In genomic region chr5:75265731-75266130, GRCh38 we compare ENCODE assay signal across 8 cellular contexts. TPM values are rescaled to one million over a fixed set of nuclear protein-coding genes. Genes with fewer than 3 reads are reported as not detected.
A peak's percentile ranks its signal among the peaks of the same experiment; 100 is the strongest.
DNase-seq lines count a peak whose midpoint lies in the region; ATAC-seq, FAIRE-seq and TF ChIP-seq lines count a peak whose summit lies in the region.

No MANE protein-coding gene starts in this region.

- TF ChIP-seq CTCF in astrocyte of the cerebellum (IDR thresholded peaks at IDR 0.05; ENCODE audit: low read depth, low read length, missing control alignments) (peak; percentile 52), HepG2 (CRISPR knock-in tag; IDR thresholded peaks at IDR 0.05) (peak; percentile 68), endothelial cell (IDR thresholded peaks at IDR 0.05; ENCODE audit: unreplicated experiment) (no peak), omental fat pad (IDR thresholded peaks at IDR 0.05) (no peak)

- peak; percentile 32 for FAIRE-seq in HepG2 (lab: Jason Lieb, UNC)

- no peaks in the 10 kb centered on the region for H3K27me3 ChIP-seq in HepG2 (ENCODE audit: control insufficient read depth in 1 of 2, insufficient read depth in 2 of 2, low read length in 2 of 2)

- no peak overlapping the region for H3K4me2 ChIP-seq in HepG2 (ENCODE audit: low read depth, low read length)

- H3K9me3 ChIP-seq in HepG2 (ENCODE audit: low read length) = no peaks in the 10 kb centered on the region

- intact Hi-C loops in HepG2 (cut with micrococcal nuclease; ENCODE audit: unreplicated experiment) = loop anchor here (1.0 to 5.0 kb wide), 5 partner anchors 29 to 593 kb away; partner anchors contain the start of gene ANKRD31

- H3K4me1 ChIP-seq in HepG2 (ENCODE audit: insufficient read depth, low read length) = peaks cover 25% of the 10 kb centered on the region

- H3K36me3 Mint-ChIP-seq in endothelial cell (ENCODE audit: low read depth, unreplicated experiment) = peaks cover 5% of the 10 kb centered on the region

- H3K27ac ChIP-seq in HepG2 (ENCODE audit: extremely low read length, insufficient read depth, low read length) = no peak overlapping the region

- H3K9ac ChIP-seq in HepG2 (ENCODE audit: insufficient read depth, low read depth, low read length) = no peak overlapping the region

- no peaks in the 10 kb centered on the region for H3K36me3 ChIP-seq in HepG2 (replicated peaks in 1 of 2; ENCODE audit: control insufficient read depth in 1 of 2, insufficient read depth in 2 of 2, low read length in 2 of 2)

- no peaks in the 10 kb centered on the region for H4K20me1 ChIP-seq in HepG2 (ENCODE audit: insufficient read depth, low read length)

- CTCF ChIA-PET in HepG2 (lab: Yijun Ruan, JAX; ENCODE audit: low intra/inter-chr PET ratio, low total read pairs) = interaction anchor here (1.2 to 1.6 kb wide), 4 partner anchors 29 to 593 kb away, joined by 3 to 10 read pairs (median 6); partner anchors contain the start of gene ANKRD31

- peak; percentile 34 for DNase-seq in Caki2 (ENCODE audit: low read depth)
- DNase-seq in HuH-7 (ENCODE audit: low spot score) = peak; percentile 56
- peak; percentile 27 for DNase-seq in astrocyte of the cerebellum (ENCODE audit: low read depth)
- DNase-seq in HepG2 (ENCODE audit: low spot score) = peak; percentile 40
- no peak for DNase-seq in endothelial cell (ENCODE audit: low spot score)
- DNase-seq in omental fat pad (ENCODE audit: low spot score) = no peak

- H2AFZ ChIP-seq in HepG2 (ENCODE audit: low read length) = no peak overlapping the region

- no TSS peak for BruUV-seq in HepG2 (replicated peaks; lab: Mats Ljungman, UMichigan)

- peak; percentile 31; the same call in 1 of the 3 replicates for ATAC-seq in HepG2
- no peak for ATAC-seq in GM18870 (IDR thresholded peaks at IDR 0.05; ENCODE audit: unreplicated experiment)
- ATAC-seq in omental fat pad (ENCODE audit: low FRiP score) = no peak
- no peak for ATAC-seq in HG02870 (IDR thresholded peaks at IDR 0.05; ENCODE audit: unreplicated experiment)

- TF ChIP-seq POLR2A in HepG2 (IDR thresholded peaks at IDR 0.05; ENCODE audit: insufficient read depth in 1 of 2, low read depth in 2 of 2, low read length in 2 of 2) = no peak

- peaks cover 2% of the 10 kb centered on the region for H3K27me3 Mint-ChIP-seq in endothelial cell (ENCODE audit: unreplicated experiment)

- WGBS in HepG2 (ENCODE audit: low lambda C conversion rate) = 23% methylated on average over 2 of the region's 2 CpGs

- no peaks in the 10 kb centered on the region for H3K79me2 ChIP-seq in HepG2 (ENCODE audit: insufficient read depth, low read length)

- in situ Hi-C loops in Caki2 (cut with HindIII; ENCODE audit: low pct_unique_long_range_greater_than_20kb, low sequenced_read_pairs) = no loop called here
- in situ Hi-C loops in astrocyte of the cerebellum (cut with HindIII; ENCODE audit: low sequenced_read_pairs) = no loop called here
- in situ Hi-C loops in HepG2 (cut with HindIII; ENCODE audit: extremely low pct_ligation_motif_present, low pct_unique_long_range_greater_than_20kb) = loop anchor here (10.0 kb wide), 2 partner anchors 211 to 331 kb away; partner anchors contain the start of gene GCNT4

- POLR2A ChIA-PET in HepG2 (lab: Yijun Ruan, JAX) = no interaction called here

- no peaks in the 10 kb centered on the region for H3K4me1 Mint-ChIP-seq in endothelial cell (ENCODE audit: unreplicated experiment)

- H3K9me3 Mint-ChIP-seq in endothelial cell (ENCODE audit: unreplicated experiment) = peaks cover 5% of the 10 kb centered on the region

- TF ChIP-seq EP300 in HepG2 (IDR thresholded peaks at IDR 0.05; ENCODE audit: low read depth in 2 of 2, low read length in 2 of 2) (no peak), HepG2 (CRISPR knock-in tag; IDR thresholded peaks at IDR 0.05; ENCODE audit: borderline replicate concordance) (no peak)

- H3K4me3 ChIP-seq in astrocyte of the cerebellum (ENCODE audit: low read depth, low read length) (no peak overlapping the region), HepG2 (replicated peaks in 1 of 3; ENCODE audit: insufficient read depth in 1 of 3, low read depth in 2 of 3, low read length in 3 of 3) (no peak overlapping the region)

- no peak overlapping the region for H3K4me3 Mint-ChIP-seq in endothelial cell (ENCODE audit: unreplicated experiment)

- TF ChIP-seq RAD21 in HepG2 (CRISPR knock-in tag; IDR thresholded peaks at IDR 0.05) = peak; percentile 69

- no peak overlapping the region for H3K27ac Mint-ChIP-seq in endothelial cell (ENCODE audit: unreplicated experiment)

TF ChIP-seq in HepG2, 621 proteins besides CTCF, POLR2A, EP300 and RAD21 (continues in another document):
- TF ChIP-seq ZNF800 (CRISPR knock-in tag; IDR thresholded peaks at IDR 0.05) = 0 out of 2 replicates have a peak, but pooled peaks have one; percentile 26
- TF ChIP-seq STAG1 (CRISPR knock-in tag; IDR thresholded peaks at IDR 0.05) = peak; percentile 87
- TF ChIP-seq ZNF629 (CRISPR knock-in tag; conservative IDR thresholded peaks at IDR 0.05) = no peak
- TF ChIP-seq SMC3 (IDR thresholded peaks at IDR 0.05; ENCODE audit: low read length) = peak; percentile 86
- TF ChIP-seq, protein P1, sequence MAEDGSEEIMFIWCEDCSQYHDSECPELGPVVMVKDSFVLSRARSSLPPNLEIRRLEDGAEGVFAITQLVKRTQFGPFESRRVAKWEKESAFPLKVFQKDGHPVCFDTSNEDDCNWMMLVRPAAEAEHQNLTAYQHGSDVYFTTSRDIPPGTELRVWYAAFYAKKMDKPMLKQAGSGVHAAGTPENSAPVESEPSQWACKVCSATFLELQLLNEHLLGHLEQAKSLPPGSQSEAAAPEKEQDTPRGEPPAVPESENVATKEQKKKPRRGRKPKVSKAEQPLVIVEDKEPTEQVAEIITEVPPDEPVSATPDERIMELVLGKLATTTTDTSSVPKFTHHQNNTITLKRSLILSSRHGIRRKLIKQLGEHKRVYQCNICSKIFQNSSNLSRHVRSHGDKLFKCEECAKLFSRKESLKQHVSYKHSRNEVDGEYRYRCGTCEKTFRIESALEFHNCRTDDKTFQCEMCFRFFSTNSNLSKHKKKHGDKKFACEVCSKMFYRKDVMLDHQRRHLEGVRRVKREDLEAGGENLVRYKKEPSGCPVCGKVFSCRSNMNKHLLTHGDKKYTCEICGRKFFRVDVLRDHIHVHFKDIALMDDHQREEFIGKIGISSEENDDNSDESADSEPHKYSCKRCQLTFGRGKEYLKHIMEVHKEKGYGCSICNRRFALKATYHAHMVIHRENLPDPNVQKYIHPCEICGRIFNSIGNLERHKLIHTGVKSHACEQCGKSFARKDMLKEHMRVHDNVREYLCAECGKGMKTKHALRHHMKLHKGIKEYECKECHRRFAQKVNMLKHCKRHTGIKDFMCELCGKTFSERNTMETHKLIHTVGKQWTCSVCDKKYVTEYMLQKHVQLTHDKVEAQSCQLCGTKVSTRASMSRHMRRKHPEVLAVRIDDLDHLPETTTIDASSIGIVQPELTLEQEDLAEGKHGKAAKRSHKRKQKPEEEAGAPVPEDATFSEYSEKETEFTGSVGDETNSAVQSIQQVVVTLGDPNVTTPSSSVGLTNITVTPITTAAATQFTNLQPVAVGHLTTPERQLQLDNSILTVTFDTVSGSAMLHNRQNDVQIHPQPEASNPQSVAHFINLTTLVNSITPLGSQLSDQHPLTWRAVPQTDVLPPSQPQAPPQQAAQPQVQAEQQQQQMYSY (CRISPR knock-in tag; IDR thresholded peaks at IDR 0.05) = no peak

RNA-seq across cellular contexts. Expression of gene ANKRD31, which starts 29.1 kb away (rescaled TPM):
- total RNA-seq in Caki2 (2014; rRNA removed; shearing (Covaris generic); ENCODE audit: low replicate concordance) = 0.07 and 0.38 TPM in 2 replicates
- 0.08 and 0.09 TPM in 2 replicates for total RNA-seq in HepG2 (2016; rRNA removed; fragmentation: Illumina TruSeq; extraction: Trizol)
- total RNA-seq in HepG2 (2016; cell fraction: cytosol; rRNA removed; fragmentation: Illumina TruSeq; extraction: Trizol; ENCODE audit: low read depth) = under 0.01 and 0.10 TPM in 2 replicates
- 0.11 and 0.16 TPM in 2 replicates for total RNA-seq in HepG2 (2016; cell fraction: insoluble cytoplasmic fraction; rRNA removed; fragmentation: Illumina TruSeq; extraction: Trizol)
- 0.07 and 0.09 TPM in 2 replicates for total RNA-seq in HepG2 (2016; cell fraction: membrane; rRNA removed; fragmentation: Illumina TruSeq; extraction: Trizol)
- total RNA-seq in HepG2 (2016; cell fraction: nucleus; rRNA removed; fragmentation: Illumina TruSeq; extraction: Trizol) = 0.16 and 0.28 TPM in 2 replicates
- polyA plus RNA-seq in HepG2 (2011; rRNA removed) = 0.01 and 0.03 TPM in 2 replicates
- polyA plus RNA-seq in HepG2 (2011; cell fraction: cytosol; rRNA removed) = not detected in 2 replicates
- 0.03 TPM in 2 replicates for polyA plus RNA-seq in HepG2 (2011; cell fraction: nucleus; rRNA removed)
- polyA plus RNA-seq in HepG2 (2012) = 0.05 TPM in 2 replicates
- polyA plus RNA-seq in HepG2 (2016; cell fraction: cytosol; fragmentation: Illumina TruSeq; extraction: Trizol; ENCODE audit: low read depth) = not detected in 2 replicates
- polyA plus RNA-seq in HepG2 (2016; cell fraction: insoluble cytoplasmic fraction; fragmentation: Illumina TruSeq; extraction: Trizol; ENCODE audit: low read depth) = 0.05 and 0.07 TPM in 2 replicates
- polyA plus RNA-seq in HepG2 (2016; cell fraction: membrane; fragmentation: Illumina TruSeq; extraction: Trizol; ENCODE audit: low read depth) = not detected in 2 replicates
- polyA plus RNA-seq in HepG2 (2016; cell fraction: nucleus; fragmentation: Illumina TruSeq; extraction: Trizol; ENCODE audit: insufficient read depth, low read depth) = 0.07 and 0.12 TPM in 2 replicates
- polyA minus RNA-seq in HepG2 (2011; rRNA and poly(A)+ RNA removed; ENCODE audit: low replicate concordance) = not detected in 2 replicates
- not detected in 2 replicates for polyA minus RNA-seq in HepG2 (2011; cell fraction: cytosol; rRNA and poly(A)+ RNA removed)
- 0.50 and 0.52 TPM in 2 replicates for polyA minus RNA-seq in HepG2 (2011; cell fraction: nucleus; rRNA and poly(A)+ RNA removed)
- total RNA-seq in endothelial cell (ENCODE audit: unreplicated experiment) = 0.05 TPM
- under 1 TPM; 0.12 to 0.79 (median 0.37) TPM for total RNA-seq in omental fat pad

Comparison
In these comparisons a context has a peak if more than half of its experiments do, and no peak if none do; other contexts are left out.
1. DNase-seq: peak in Caki2 (single experiment), HuH-7 (single experiment), astrocyte of the cerebellum (single experiment) and HepG2 (single experiment); none in endothelial cell (single experiment) and omental fat pad (single experiment).
2. CTCF ChIP-seq: peak in astrocyte of the cerebellum (single experiment) and HepG2 (single experiment); none in endothelial cell (single experiment) and omental fat pad (0 of 3).